In the genomic region with DNA sequence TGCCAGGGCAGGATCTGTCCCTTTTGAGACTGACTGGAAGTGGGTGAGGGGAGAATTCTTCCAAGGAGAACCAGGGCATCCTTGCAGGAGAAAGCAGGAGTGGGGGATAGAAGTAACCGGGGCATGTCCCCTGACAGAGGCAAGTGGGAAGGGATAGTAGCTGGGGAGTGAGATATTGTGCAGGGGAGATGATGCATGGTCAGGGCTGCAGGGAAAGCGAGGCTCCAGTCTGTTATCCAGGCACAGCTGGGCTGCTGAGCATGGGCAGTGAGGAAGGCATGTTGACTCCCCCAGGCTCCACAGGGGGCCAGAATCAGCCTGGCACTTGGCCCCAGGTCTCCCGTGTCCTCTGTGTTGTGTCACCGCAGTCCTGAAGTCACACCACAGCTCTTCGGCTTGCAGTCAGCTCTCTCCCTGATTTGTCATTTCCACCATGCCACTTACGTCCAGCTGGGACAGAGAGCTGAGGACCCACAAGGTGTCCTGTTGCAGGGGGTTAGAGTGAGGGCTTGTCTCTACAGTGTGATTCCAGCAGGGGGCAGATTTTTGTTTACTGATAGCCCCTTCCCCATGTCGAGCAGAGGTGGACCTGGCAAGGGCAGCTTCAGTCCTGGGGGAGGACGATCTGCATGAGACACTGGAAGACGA, we compare ENCODE assay signal across 2 cellular contexts.
TF ChIP-seq lines count a peak whose summit lies in the region.

No MANE protein-coding gene starts in this region.

TF ChIP-seq in IMR-90, 13 proteins besides CTCF, POLR2A, EP300 and RAD21:
- no peak for TF ChIP-seq NFE2L2 (IDR thresholded peaks at IDR 0.05; ENCODE audit: low read depth, low read length)
- TF ChIP-seq CHD1 (IDR thresholded peaks at IDR 0.05; ENCODE audit: low read depth, low read length): no peak
TF ChIP-seq in IMR-90: peak in this region for 0.

TF ChIP-seq in H1, 55 proteins besides CTCF, POLR2A, EP300 and RAD21:
- TF ChIP-seq RXRA (IDR thresholded peaks at IDR 0.05; ENCODE audit: insufficient read depth, low read depth, low read length) (no peak), SRF (IDR thresholded peaks at IDR 0.05; ENCODE audit: low read depth, low read length) (no peak), CTBP2 (IDR thresholded peaks at IDR 0.05; ENCODE audit: borderline replicate concordance, insufficient read depth, insufficient read length, low read length) (no peak), EGR1 (IDR thresholded peaks at IDR 0.05; ENCODE audit: borderline replicate concordance, low read depth, low read length) (no peak), ASH2L (IDR thresholded peaks at IDR 0.05; ENCODE audit: low read length) (no peak), CBX5 (IDR thresholded peaks at IDR 0.05; ENCODE audit: low read depth, low read length) (no peak), HDAC2 (IDR thresholded peaks at IDR 0.05; ENCODE audit: borderline replicate concordance in 1 of 2, low read depth in 2 of 2, low read length in 2 of 2) (no peak), ZNF274 (IDR thresholded peaks at IDR 0.05; ENCODE audit: borderline replicate concordance, extremely low read depth, low read length) (no peak), TAF1 (IDR thresholded peaks at IDR 0.05; ENCODE audit: low read depth, low read length) (no peak), RBBP5 (IDR thresholded peaks at IDR 0.05; ENCODE audit: borderline replicate concordance, low read depth, low read length) (no peak), SP1 (IDR thresholded peaks at IDR 0.05; ENCODE audit: low read depth, low read length) (no peak), RNF2 (IDR thresholded peaks at IDR 0.05; ENCODE audit: borderline replicate concordance, low read depth, low read length, missing control alignments, poor library complexity, severe bottlenecking) (no peak), SAP30 (IDR thresholded peaks at IDR 0.05; ENCODE audit: insufficient read depth, insufficient replicate concordance, low read length) (no peak), CHD1 (IDR thresholded peaks at IDR 0.05; ENCODE audit: low read depth, low read length) (no peak), NRF1 (IDR thresholded peaks at IDR 0.05; ENCODE audit: low read depth, low read length) (no peak), CEBPB (IDR thresholded peaks at IDR 0.05; ENCODE audit: low read depth, low read length) (no peak)
- TF ChIP-seq, protein P1, sequence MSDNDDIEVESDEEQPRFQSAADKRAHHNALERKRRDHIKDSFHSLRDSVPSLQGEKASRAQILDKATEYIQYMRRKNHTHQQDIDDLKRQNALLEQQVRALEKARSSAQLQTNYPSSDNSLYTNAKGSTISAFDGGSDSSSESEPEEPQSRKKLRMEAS (IDR thresholded peaks at IDR 0.05): no peak
- TF ChIP-seq, protein P2, sequence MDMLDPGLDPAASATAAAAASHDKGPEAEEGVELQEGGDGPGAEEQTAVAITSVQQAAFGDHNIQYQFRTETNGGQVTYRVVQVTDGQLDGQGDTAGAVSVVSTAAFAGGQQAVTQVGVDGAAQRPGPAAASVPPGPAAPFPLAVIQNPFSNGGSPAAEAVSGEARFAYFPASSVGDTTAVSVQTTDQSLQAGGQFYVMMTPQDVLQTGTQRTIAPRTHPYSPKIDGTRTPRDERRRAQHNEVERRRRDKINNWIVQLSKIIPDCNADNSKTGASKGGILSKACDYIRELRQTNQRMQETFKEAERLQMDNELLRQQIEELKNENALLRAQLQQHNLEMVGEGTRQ (IDR thresholded peaks at IDR 0.05; ENCODE audit: low read length): no peak
